In genomic region chr2:239586651-239587310, GRCh38 we compare ENCODE assay signal across 30 cellular contexts.
A peak's percentile ranks its signal among the peaks of the same experiment; 100 is the strongest.
DNase-seq lines count a peak whose midpoint lies in the region; ATAC-seq and TF ChIP-seq lines count a peak whose summit lies in the region.
"Had no signal": no experiment of that assay in that cellular context is flagged by ENCODE, and none has a peak within 500 bp of the region (broad histone marks: within the 10 kb centered on the region; RNA-seq: fewer than 3 reads in every experiment).

No MANE protein-coding gene starts in this region.

- TF ChIP-seq CTCF in neural progenitor cell (IDR thresholded peaks at IDR 0.05) (no peak), MCF 10A (IDR thresholded peaks at IDR 0.05; ENCODE audit: unreplicated experiment) (no peak)

- H3K9me3 Mint-ChIP-seq in neural progenitor cell (peaks cover 5% of the 10 kb centered on the region), MCF 10A (ENCODE audit: unreplicated experiment) (peaks cover 4% of the 10 kb centered on the region)
- H3K9me3 Mint-ChIP-seq in activated naive CD8-positive, alpha-beta T cell treated with anti-CD3 and anti-CD28 coated beads for 36 hours, result no peaks in the 10 kb centered on the region
- H3K9me3 Mint-ChIP-seq: activated naive CD4-positive, alpha-beta T cell treated with anti-CD3 and anti-CD28 coated beads, Interleukin-2, amount 50 U/mL, for 24 hours had no signal

- intact Hi-C loops in MCF 10A (cut with micrococcal nuclease), result no loop called here

- no peak for ATAC-seq in HG02763 (IDR thresholded peaks at IDR 0.05; ENCODE audit: unreplicated experiment)
- ATAC-seq: gastroesophageal sphincter; left lobe of liver; stimulated activated effector memory CD8-positive, alpha-beta T cell treated with anti-CD3 and anti-CD28 coated beads, Interleukin-12 subunit alpha, Interleukin-12 subunit beta, amount 100 ng/mL, for 72 hours had no signal

- H3K36me3 ChIP-seq in BLaER1 treated with 17β-estradiol and CSF1 and Interleukin-3, amounts not matched to agents 10 nM and 100 nM, result no peaks in the 10 kb centered on the region
- H3K36me3 ChIP-seq in KOPT-K1 (ENCODE audit: insufficient read depth, low read length), result no peaks in the 10 kb centered on the region
- no peaks in the 10 kb centered on the region for H3K36me3 ChIP-seq in neural progenitor cell
- H3K36me3 ChIP-seq: breast epithelium, gastroesophageal sphincter, HAP-1, SJSA1, tibial nerve had no signal

- H3K27ac ChIP-seq in BLaER1 treated with 17β-estradiol and CSF1 and Interleukin-3, amounts not matched to agents 10 nM and 100 nM, result no peak overlapping the region
- H3K27ac ChIP-seq in KOPT-K1 (ENCODE audit: low read depth, low read length, poor library complexity, severe bottlenecking), result peak overlapping the region; percentile 91
- H3K27ac ChIP-seq in neural progenitor cell, result no peak overlapping the region
- H3K27ac ChIP-seq: breast epithelium, gastroesophageal sphincter, HL-60, SJSA1, tibial nerve had no signal

- no peak overlapping the region for H3K4me3 ChIP-seq in BLaER1 treated with 17β-estradiol and CSF1 and Interleukin-3, amounts not matched to agents 10 nM and 100 nM
- H3K4me3 ChIP-seq in neural progenitor cell, result no peak overlapping the region
- H3K4me3 ChIP-seq: breast epithelium, gastroesophageal sphincter, HAP-1, SJSA1, tibial nerve had no signal

- H3K9me3 ChIP-seq in BLaER1 treated with 17β-estradiol and CSF1 and Interleukin-3, amounts not matched to agents 10 nM and 100 nM (replicated peaks in 1 of 11), result 0 out of 22 replicates have a peak, but pooled peaks cover 0 to under 1% (median 0%) of the 10 kb centered on the region in 11 experiments
- H3K9me3 ChIP-seq in KOPT-K1 (ENCODE audit: insufficient read depth, low read length, poor library complexity, severe bottlenecking), result no peaks in the 10 kb centered on the region
- H3K9me3 ChIP-seq in neural progenitor cell (ENCODE audit: low read depth), result no peaks in the 10 kb centered on the region
- H3K9me3 ChIP-seq: breast epithelium, Caco-2, gastroesophageal sphincter, HAP-1, SJSA1, tibial nerve had no signal

- no peaks in the 10 kb centered on the region for H4K20me1 ChIP-seq in BLaER1 treated with 17β-estradiol and CSF1 and Interleukin-3, amounts not matched to agents 10 nM and 100 nM
- H4K20me1 ChIP-seq in neural progenitor cell (ENCODE audit: low read depth), result no peaks in the 10 kb centered on the region

- BruUV-seq in MCF 10A (replicated peaks; lab: Mats Ljungman, UMichigan), result no TSS peak

- peak overlapping the region; percentile 18 for H3K4me3 Mint-ChIP-seq in neural progenitor cell
- H3K4me3 Mint-ChIP-seq in activated naive CD8-positive, alpha-beta T cell treated with anti-CD3 and anti-CD28 coated beads for 36 hours, result no peak overlapping the region
- H3K4me3 Mint-ChIP-seq in MCF 10A (ENCODE audit: unreplicated experiment), result no peak overlapping the region
- H3K4me3 Mint-ChIP-seq: activated naive CD4-positive, alpha-beta T cell treated with anti-CD3 and anti-CD28 coated beads, Interleukin-2, amount 50 U/mL, for 24 hours; stimulated activated effector memory CD8-positive, alpha-beta T cell treated with anti-CD3 and anti-CD28 coated beads, Interleukin-12 subunit alpha, Interleukin-12 subunit beta, amount 100 ng/mL, for 72 hours had no signal

- H3K27ac Mint-ChIP-seq in neural progenitor cell, result no peak overlapping the region
- H3K27ac Mint-ChIP-seq in activated naive CD8-positive, alpha-beta T cell treated with anti-CD3 and anti-CD28 coated beads for 36 hours, result no peak overlapping the region
- no peak overlapping the region for H3K27ac Mint-ChIP-seq in MCF 10A (ENCODE audit: low read depth, unreplicated experiment)
- H3K27ac Mint-ChIP-seq: activated naive CD4-positive, alpha-beta T cell treated with anti-CD3 and anti-CD28 coated beads, Interleukin-2, amount 50 U/mL, for 24 hours; stimulated activated effector memory CD8-positive, alpha-beta T cell treated with anti-CD3 and anti-CD28 coated beads, Interleukin-12 subunit alpha, Interleukin-12 subunit beta, amount 100 ng/mL, for 72 hours had no signal

- no peak overlapping the region for H2AFZ ChIP-seq in neural progenitor cell (replicated peaks)

- no peaks in the 10 kb centered on the region for H3F3A ChIP-seq in neural progenitor cell (ENCODE audit: low read depth)

- H3K4me2 ChIP-seq in BLaER1 treated with 17β-estradiol and CSF1 and Interleukin-3, amounts not matched to agents 10 nM and 100 nM, result peak overlapping the region; percentile 55 to 96 (median 83)
- H3K4me2 ChIP-seq in neural progenitor cell, result no peak overlapping the region

- CTCF ChIA-PET in MCF 10A (lab: Yijun Ruan, JAX), result no interaction called here

- peaks cover 10% of the 10 kb centered on the region for H3K27me3 Mint-ChIP-seq in neural progenitor cell (ENCODE audit: insufficient read depth, low read depth)
- H3K27me3 Mint-ChIP-seq in activated naive CD8-positive, alpha-beta T cell treated with anti-CD3 and anti-CD28 coated beads for 36 hours, result no peaks in the 10 kb centered on the region
- H3K27me3 Mint-ChIP-seq in MCF 10A (ENCODE audit: insufficient read depth, unreplicated experiment), result no peaks in the 10 kb centered on the region
- H3K27me3 Mint-ChIP-seq: activated naive CD4-positive, alpha-beta T cell treated with anti-CD3 and anti-CD28 coated beads, Interleukin-2, amount 50 U/mL, for 24 hours had no signal

- H3K27me3 ChIP-seq in BLaER1 treated with 17β-estradiol and CSF1 and Interleukin-3, amounts not matched to agents 10 nM and 100 nM, result no peaks in the 10 kb centered on the region
- no peaks in the 10 kb centered on the region for H3K27me3 ChIP-seq in neural progenitor cell

- H3K4me1 Mint-ChIP-seq in neural progenitor cell (peaks cover 20% of the 10 kb centered on the region), MCF 10A (ENCODE audit: insufficient read depth, unreplicated experiment) (no peaks in the 10 kb centered on the region)
- no peaks in the 10 kb centered on the region for H3K4me1 Mint-ChIP-seq in activated naive CD8-positive, alpha-beta T cell treated with anti-CD3 and anti-CD28 coated beads for 36 hours
- H3K4me1 Mint-ChIP-seq: activated naive CD4-positive, alpha-beta T cell treated with anti-CD3 and anti-CD28 coated beads, Interleukin-2, amount 50 U/mL, for 24 hours had no signal

- peaks cover 41 to 78% (median 71%) of the 10 kb centered on the region in 10 experiments for H3K4me1 ChIP-seq in BLaER1 treated with 17β-estradiol and CSF1 and Interleukin-3, amounts not matched to agents 10 nM and 100 nM
- peaks cover 6% of the 10 kb centered on the region for H3K4me1 ChIP-seq in neural progenitor cell
- H3K4me1 ChIP-seq: breast epithelium, Caco-2, gastroesophageal sphincter, HAP-1, SJSA1 had no signal

- H3K79me2 ChIP-seq in neural progenitor cell (ENCODE audit: low read depth), result no peaks in the 10 kb centered on the region

- POLR2A ChIA-PET in MCF 10A (lab: Yijun Ruan, JAX), result no interaction called here

- H3K36me3 Mint-ChIP-seq in neural progenitor cell (no peaks in the 10 kb centered on the region), MCF 10A (ENCODE audit: insufficient read depth, unreplicated experiment) (no peaks in the 10 kb centered on the region)
- H3K36me3 Mint-ChIP-seq in activated naive CD8-positive, alpha-beta T cell treated with anti-CD3 and anti-CD28 coated beads for 36 hours, result no peaks in the 10 kb centered on the region
- H3K36me3 Mint-ChIP-seq: activated naive CD4-positive, alpha-beta T cell treated with anti-CD3 and anti-CD28 coated beads, Interleukin-2, amount 50 U/mL, for 24 hours; stimulated activated effector memory CD8-positive, alpha-beta T cell treated with anti-CD3 and anti-CD28 coated beads, Interleukin-12 subunit alpha, Interleukin-12 subunit beta, amount 100 ng/mL, for 72 hours had no signal

- no peak overlapping the region for H3K9ac ChIP-seq in BLaER1 treated with 17β-estradiol and CSF1 and Interleukin-3, amounts not matched to agents 10 nM and 100 nM
- no peak overlapping the region for H3K9ac ChIP-seq in neural progenitor cell

- peak; percentile 42 for DNase-seq in cerebellar cortex (ENCODE audit: low spot score)
- no peak for DNase-seq in neural progenitor cell (ENCODE audit: low spot score)
- no peak for DNase-seq in activated naive CD8-positive, alpha-beta T cell treated with anti-CD3 and anti-CD28 coated beads for 36 hours
- DNase-seq in MCF 10A (ENCODE audit: unreplicated experiment), result no peak
- no peak for DNase-seq in NCI-H2227 (lab: John Stamatoyannopoulos, UW; ENCODE audit: unreplicated experiment)
- DNase-seq: activated CD4-positive, alpha-beta T cell treated with anti-CD3 and anti-CD28 coated beads, Interleukin-2, amount 50 U/mL, for 48 hours; activated T-cell treated with anti-CD3 and anti-CD28 coated beads, Interleukin-2, amount 50 U/mL, for 48 hours; Caco-2; DMS79; effector CD4-positive, alpha-beta T cell; GF-D8; KG1; mesendoderm; NCI-H1436 treated with DMSO at 0.1 percent for 48 hours; NCI-H446; NCI-H774; stimulated activated CD4-positive, alpha-beta T cell treated with anti-CD3 and anti-CD28 coated beads, Interleukin-15, amount 100 ng/mL, for 24 hours; T-helper 1 cell had no signal
